ENCODE assay signal across 8 cellular contexts in genomic region chr2:70300771-70301343, GRCh38. TPM values are rescaled to one million over a fixed set of nuclear protein-coding genes. Genes with fewer than 3 reads are reported as not detected.
DNase-seq lines count a peak whose midpoint lies in the region; ATAC-seq lines count a peak whose summit lies in the region.

No MANE protein-coding gene starts in this region.

- H3K27ac Mint-ChIP-seq in activated CD4-positive, alpha-beta T cell treated with anti-CD3 and anti-CD28 coated beads, Interleukin-2, amount 10 ng/mL, durations not matched to agents 7 days and 5 days, result peak overlapping the region; percentile 95
- peak overlapping the region; percentile 92 for H3K27ac Mint-ChIP-seq in activated CD4-positive, alpha-beta memory T cell treated with anti-CD3 and anti-CD28 coated beads for 36 hours

- intact Hi-C loops in activated CD4-positive, alpha-beta memory T cell treated with anti-CD3 and anti-CD28 coated beads for 36 hours (cut with micrococcal nuclease), result loop anchor here (1.0 to 5.0 kb wide), 3 partner anchors 8 to 474 kb away; partner anchors contain the start of genes C2orf42, GMCL1 and SNRPG

- peaks cover 20% of the 10 kb centered on the region for H3K36me3 ChIP-seq in iPS-18a (ENCODE audit: control insufficient read depth, low read depth, low read length)

- peaks cover 10% of the 10 kb centered on the region for H3K4me1 ChIP-seq in iPS-18a (ENCODE audit: control insufficient read depth, low read depth, low read length)

- CTCF ChIA-PET in activated CD4-positive, alpha-beta T cell treated with anti-CD3 and anti-CD28 coated beads, Interleukin-2, amount 10 ng/mL, durations not matched to agents 7 days and 5 days (lab: Charles Lee), result interaction anchor here (0.8 to 3.8 kb wide), 6 partner anchors 7 to 317 kb away, joined by 3 to 28 read pairs (median 5); partner anchors contain the start of genes C2orf42 and SNRPG
- CTCF ChIA-PET in activated CD4-positive, alpha-beta memory T cell treated with anti-CD3 and anti-CD28 coated beads for 36 hours (lab: Charles Lee), result interaction anchor here (0.8 to 6.6 kb wide), 6 partner anchors 8 to 576 kb away, joined by 3 to 139 read pairs (median 12); partner anchors contain the start of gene SNRPG

- no peaks in the 10 kb centered on the region for H3K27me3 Mint-ChIP-seq in activated CD4-positive, alpha-beta T cell treated with anti-CD3 and anti-CD28 coated beads, Interleukin-2, amount 10 ng/mL, durations not matched to agents 7 days and 5 days
- no peaks in the 10 kb centered on the region for H3K27me3 Mint-ChIP-seq in activated CD4-positive, alpha-beta memory T cell treated with anti-CD3 and anti-CD28 coated beads for 36 hours

- no peaks in the 10 kb centered on the region for H3K9me3 Mint-ChIP-seq in activated CD4-positive, alpha-beta T cell treated with anti-CD3 and anti-CD28 coated beads, Interleukin-2, amount 10 ng/mL, durations not matched to agents 7 days and 5 days
- H3K9me3 Mint-ChIP-seq in activated CD4-positive, alpha-beta memory T cell treated with anti-CD3 and anti-CD28 coated beads for 36 hours, result no peaks in the 10 kb centered on the region

- H3K4me3 Mint-ChIP-seq in activated CD4-positive, alpha-beta T cell treated with anti-CD3 and anti-CD28 coated beads, Interleukin-2, amount 10 ng/mL, durations not matched to agents 7 days and 5 days, result peak overlapping the region; percentile 92
- peak overlapping the region; percentile 86 for H3K4me3 Mint-ChIP-seq in activated CD4-positive, alpha-beta memory T cell treated with anti-CD3 and anti-CD28 coated beads for 36 hours

- peak overlapping the region; percentile 96 for H3K9ac ChIP-seq in iPS-18a (ENCODE audit: low read length)

- POLR2A ChIA-PET in activated CD4-positive, alpha-beta T cell treated with anti-CD3 and anti-CD28 coated beads, Interleukin-2, amount 10 ng/mL, durations not matched to agents 7 days and 5 days (lab: Charles Lee), result no interaction called here
- POLR2A ChIA-PET in activated CD4-positive, alpha-beta memory T cell treated with anti-CD3 and anti-CD28 coated beads for 36 hours (lab: Charles Lee), result interaction anchor here (0.6 to 1.7 kb wide), 3 partner anchors 8 to 30 kb away, joined by 3 to 11 read pairs (median 3); partner anchors contain the start of gene SNRPG

- H3K4me3 ChIP-seq in iPS-18a (ENCODE audit: low read length), result peak overlapping the region; percentile 70

- ATAC-seq in GM18870 (IDR thresholded peaks at IDR 0.05; ENCODE audit: unreplicated experiment), result no peak

- H3K27me3 ChIP-seq in iPS-18a (ENCODE audit: control insufficient read depth, insufficient read depth, low read length), result no peaks in the 10 kb centered on the region

- no peak for DNase-seq in activated CD4-positive, alpha-beta T cell treated with anti-CD3 and anti-CD28 coated beads, Interleukin-2, amount 10 ng/mL, durations not matched to agents 7 days and 5 days
- DNase-seq in activated CD4-positive, alpha-beta T cell treated with anti-CD3 and anti-CD28 coated beads for 48 hours, result no peak
- no peak for DNase-seq in activated CD4-positive, alpha-beta memory T cell treated with anti-CD3 and anti-CD28 coated beads for 36 hours
- DNase-seq in substantia nigra (lab: John Stamatoyannopoulos, UW) (peak in 2 of 49 donors; percentile 36 to 48), GDM1 (lab: John Stamatoyannopoulos, UW) (no peak), middle frontal gyrus (ENCODE audit: extremely low spot score, low spot score) (no peak)

- no peaks in the 10 kb centered on the region for H3K9me3 ChIP-seq in iPS-18a (ENCODE audit: control insufficient read depth, low read depth, low read length)

- H3K27ac ChIP-seq in iPS-18a (ENCODE audit: low read length) (peak overlapping the region; percentile 80), substantia nigra (ENCODE audit: low read depth, low read length, poor library complexity, severe bottlenecking) (peak overlapping the region; percentile 76)

- peaks cover 42% of the 10 kb centered on the region for H3K36me3 Mint-ChIP-seq in activated CD4-positive, alpha-beta T cell treated with anti-CD3 and anti-CD28 coated beads, Interleukin-2, amount 10 ng/mL, durations not matched to agents 7 days and 5 days (ENCODE audit: low read depth)
- H3K36me3 Mint-ChIP-seq in activated CD4-positive, alpha-beta memory T cell treated with anti-CD3 and anti-CD28 coated beads for 36 hours, result peaks cover 28% of the 10 kb centered on the region

- peaks cover 51% of the 10 kb centered on the region for H3K4me1 Mint-ChIP-seq in activated CD4-positive, alpha-beta T cell treated with anti-CD3 and anti-CD28 coated beads, Interleukin-2, amount 10 ng/mL, durations not matched to agents 7 days and 5 days
- H3K4me1 Mint-ChIP-seq in activated CD4-positive, alpha-beta memory T cell treated with anti-CD3 and anti-CD28 coated beads for 36 hours (ENCODE audit: low read depth), result peaks cover 32% of the 10 kb centered on the region

RNA-seq across cellular contexts. Expression of gene FAM136A, which starts 1.0 kb away (rescaled TPM):
- total RNA-seq in activated CD4-positive, alpha-beta T cell treated with anti-CD3 and anti-CD28 coated beads, Interleukin-2, amount 10 ng/mL, durations not matched to agents 7 days and 5 days, result 10 to 100 TPM; 33.4 to 37.4 TPM
- total RNA-seq in activated CD4-positive, alpha-beta memory T cell treated with anti-CD3 and anti-CD28 coated beads for 36 hours, result 10 to 100 TPM; 48.0 to 49.8 TPM

RNA-seq across cellular contexts. Expression of gene SNRPG, which starts 7.3 kb away (rescaled TPM):
- total RNA-seq in activated CD4-positive, alpha-beta T cell treated with anti-CD3 and anti-CD28 coated beads, Interleukin-2, amount 10 ng/mL, durations not matched to agents 7 days and 5 days, result 100 to 1,000 TPM; 307 to 364 TPM
- 100 to 1,000 TPM; 471 to 488 TPM for total RNA-seq in activated CD4-positive, alpha-beta memory T cell treated with anti-CD3 and anti-CD28 coated beads for 36 hours

RNA-seq across cellular contexts. Expression of gene PCYOX1, which starts 42.9 kb away (rescaled TPM):
- 10 to 100 TPM; 15.5 to 17.0 TPM for total RNA-seq in activated CD4-positive, alpha-beta T cell treated with anti-CD3 and anti-CD28 coated beads, Interleukin-2, amount 10 ng/mL, durations not matched to agents 7 days and 5 days
- 10 to 100 TPM; 13.1 to 14.5 TPM for total RNA-seq in activated CD4-positive, alpha-beta memory T cell treated with anti-CD3 and anti-CD28 coated beads for 36 hours

RNA-seq across cellular contexts. Expression of gene TIA1, which starts 52.4 kb away (rescaled TPM):
- 100 to 1,000 TPM; 133 to 146 TPM for total RNA-seq in activated CD4-positive, alpha-beta T cell treated with anti-CD3 and anti-CD28 coated beads, Interleukin-2, amount 10 ng/mL, durations not matched to agents 7 days and 5 days
- total RNA-seq in activated CD4-positive, alpha-beta memory T cell treated with anti-CD3 and anti-CD28 coated beads for 36 hours, result 10 to 100 TPM; 82.5 to 98.6 TPM
